Comparison of ENCODE assay signal across 21 cellular contexts in the genomic region with DNA sequence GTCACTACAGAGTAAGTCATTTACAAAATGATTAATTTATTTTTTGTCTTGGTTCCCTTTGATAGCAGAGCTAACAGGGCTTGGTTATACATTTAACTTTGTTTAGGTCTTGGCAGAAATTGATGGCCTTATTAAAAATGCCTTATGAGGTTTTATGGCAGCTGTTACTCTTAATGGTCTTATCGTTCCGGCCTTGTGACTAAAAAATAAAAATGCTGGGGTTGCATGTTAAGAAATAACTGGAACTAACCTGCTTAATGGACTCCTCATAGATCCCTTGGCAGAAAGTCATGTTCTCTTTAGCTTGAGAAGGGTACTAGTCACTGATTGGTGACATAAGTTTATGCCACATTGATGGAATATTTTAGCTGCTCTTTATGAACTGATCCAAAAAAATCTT. TPM values are rescaled to one million over a fixed set of nuclear protein-coding genes. Genes with fewer than 3 reads are reported as not detected.
"Had no signal": no experiment of that assay in that cellular context is flagged by ENCODE, and none has a peak within 500 bp of the region (broad histone marks: within the 10 kb centered on the region; RNA-seq: fewer than 3 reads in every experiment).

No MANE protein-coding gene starts in this region.

- H3K4me2 ChIP-seq: PC-9 had no signal

- H3K4me3 ChIP-seq: MG63, PC-9, Peyer's patch, SJCRH30 had no signal

- H2AFZ ChIP-seq: PC-9 had no signal

- H3K9me3 ChIP-seq: MG63, Peyer's patch, SJCRH30 had no signal

- H3K27me3 ChIP-seq: MG63, Peyer's patch, SJCRH30 had no signal

- DNase-seq: KBM-7, MG63, NCI-H1092, NCI-H1105 treated with DMSO at 0.1 percent for 48 hours, NCI-H1417 treated with DMSO at 0.1 percent for 48 hours, NCI-H146, NCI-H1694 treated with DMSO at 0.1 percent for 48 hours, NCI-H1930, NCI-H2081, NCI-H2107, NCI-H2227 treated with DMSO at 0.1 percent for 48 hours, NCI-H446, NCI-H510A, NCI-H524 treated with DMSO at 0.1 percent for 48 hours, NCI-H69, NCI-H774, PC-9, Peyer's patch, SHP77 treated with DMSO at 0.1 percent for 48 hours, SJCRH30 had no signal

- H3K27ac ChIP-seq: PC-9, Peyer's patch, SJCRH30 had no signal

RNA-seq across cellular contexts. Expression of a gene that starts 49.5 kb away (rescaled TPM):
- total RNA-seq: OCI-LY7 had no signal
